In genomic region chr20:62560162-62560561, GRCh38 we compare ENCODE assay signal across 27 cellular contexts.
"Had no signal": no experiment of that assay in that cellular context is flagged by ENCODE, and none has a peak within 500 bp of the region (broad histone marks: within the 10 kb centered on the region; RNA-seq: fewer than 3 reads in every experiment).

No MANE protein-coding gene starts in this region.

- H3K9me3 ChIP-seq: ascending aorta, body of pancreas had no signal

- H3K4me2 ChIP-seq: KMS-11 had no signal

- H3K27ac ChIP-seq: ascending aorta, body of pancreas, KMS-11, VCaP had no signal

- H3K27me3 ChIP-seq: ascending aorta had no signal

- H3K4me3 ChIP-seq: ascending aorta, body of pancreas had no signal

- DNase-seq: activated CD4-positive, alpha-beta memory T cell treated with anti-CD3 and anti-CD28 coated beads for 36 hours; activated CD4-positive, alpha-beta T cell treated with anti-CD3 and anti-CD28 coated beads, Interleukin-2, amount 10 ng/mL, durations not matched to agents 7 days and 5 days; activated CD4-positive, CD25-positive, alpha-beta regulatory T cell; activated CD8-positive, alpha-beta memory T cell treated with anti-CD3 and anti-CD28 coated beads for 24 hours; activated effector memory CD4-positive, alpha-beta T cell treated with anti-CD3 and anti-CD28 coated beads, Interleukin-2, amount 50 U/mL, for 16 hours; activated naive CD4-positive, alpha-beta T cell treated with Interleukin-2 at 50 U/mL for 16 hours; activated naive CD8-positive, alpha-beta T cell treated with anti-CD3 and anti-CD28 coated beads, Interleukin-2, amount 50 U/mL, for 24 hours; activated T-cell treated with anti-CD3 and anti-CD28 coated beads, Interleukin-2, amount 50 U/mL, for 4 hours; amniotic stem cell; body of pancreas; MV-4-11; NCI-H1092 treated with DMSO at 0.1 percent for 48 hours; NCI-H1417 treated with DMSO at 0.1 percent for 48 hours; NCI-H1694; NCI-H2029; NCI-H345; NCI-H510A treated with DMSO at 0.1 percent for 48 hours; NCI-H69; NK-92 treated with Interleukin-12 subunit alpha and Interleukin-12 subunit beta, amount 100 ng/mL, for 24 hours; OCI-M1; RPMI8226; SHP77 had no signal

- H3K9ac ChIP-seq: KMS-11 had no signal

- H3K4me1 ChIP-seq: ascending aorta, body of pancreas had no signal

- ATAC-seq: activated naive CD4-positive, alpha-beta T cell treated with anti-CD3 and anti-CD28 coated beads, Interleukin-2, amount 50 U/mL, for 72 hours; activated naive CD8-positive, alpha-beta T cell treated with anti-CD3 and anti-CD28 coated beads, Interleukin-2, amount 50 U/mL, for 24 hours; activated T-cell treated with anti-CD3 and anti-CD28 coated beads, Interleukin-2, amount 50 U/mL, for 4 hours; body of pancreas; Panc1 had no signal

- H3K36me3 ChIP-seq: ascending aorta had no signal
